ENCODE assay signal across 9 cellular contexts in the genomic region with DNA sequence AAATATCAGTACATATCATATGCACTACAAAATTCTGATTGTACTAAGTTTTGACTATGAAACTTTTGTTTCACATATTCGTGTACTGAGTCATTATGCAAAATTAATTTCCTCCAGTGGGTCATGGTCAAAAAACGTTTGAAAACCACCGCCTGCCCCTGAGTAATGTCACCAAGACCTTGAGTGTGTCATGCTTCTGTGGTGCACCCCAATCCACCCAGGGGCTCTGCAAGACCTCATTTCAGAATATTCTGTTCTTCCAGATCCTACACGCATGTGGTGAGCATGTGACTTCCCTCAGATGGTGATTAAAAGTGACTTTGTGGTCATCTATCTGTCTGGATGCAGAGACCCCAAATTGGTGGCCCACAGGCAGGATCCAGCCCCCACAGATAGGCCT. TPM values are rescaled to one million over a fixed set of nuclear protein-coding genes. Genes with fewer than 3 reads are reported as not detected.
DNase-seq lines count a peak whose midpoint lies in the region; ATAC-seq and TF ChIP-seq lines count a peak whose summit lies in the region.
"Had no signal": no experiment of that assay in that cellular context is flagged by ENCODE, and none has a peak within 500 bp of the region (broad histone marks: within the 10 kb centered on the region; RNA-seq: fewer than 3 reads in every experiment).

No MANE protein-coding gene starts in this region.

- H3K27ac ChIP-seq in left ventricle myocardium inferior (replicated peaks) = peak overlapping the region; percentile 90

- no peaks in the 10 kb centered on the region for H3K36me3 ChIP-seq in left ventricle myocardium inferior

- H3K36me3 Mint-ChIP-seq in stimulated activated naive CD8-positive, alpha-beta T cell treated with anti-CD3 and anti-CD28 coated beads, Interleukin-15, Interleukin-2, amounts not matched to agents 100 ng/mL and 50 ng/mL, for 24 hours (ENCODE audit: low read depth) = no peaks in the 10 kb centered on the region

- intact Hi-C loops in left ventricle myocardium inferior (cut with micrococcal nuclease) (no loop called here), left cardiac atrium (cut with DNase I) (no loop called here)

- ATAC-seq in left cardiac atrium (no peak), HG03159 (IDR thresholded peaks at IDR 0.05; ENCODE audit: unreplicated experiment) (peak; percentile 82), esophagus mucosa (no peak)

- H3K27me3 Mint-ChIP-seq in stimulated activated naive CD8-positive, alpha-beta T cell treated with anti-CD3 and anti-CD28 coated beads, Interleukin-15, Interleukin-2, amounts not matched to agents 100 ng/mL and 50 ng/mL, for 24 hours = peaks cover 11% of the 10 kb centered on the region

- peaks cover 79% of the 10 kb centered on the region for H3K4me1 ChIP-seq in left ventricle myocardium inferior

- H3K9me3 Mint-ChIP-seq in stimulated activated naive CD8-positive, alpha-beta T cell treated with anti-CD3 and anti-CD28 coated beads, Interleukin-15, Interleukin-2, amounts not matched to agents 100 ng/mL and 50 ng/mL, for 24 hours = no peaks in the 10 kb centered on the region

- H3K27me3 ChIP-seq in left ventricle myocardium inferior (ENCODE audit: low read depth) = no peaks in the 10 kb centered on the region

- H3K4me3 Mint-ChIP-seq in stimulated activated naive CD8-positive, alpha-beta T cell treated with anti-CD3 and anti-CD28 coated beads, Interleukin-15, Interleukin-2, amounts not matched to agents 100 ng/mL and 50 ng/mL, for 24 hours = no peak overlapping the region

- no peak for DNase-seq in left ventricle myocardium inferior
- no peak for DNase-seq in left cardiac atrium
- DNase-seq in astrocyte of the hippocampus (ENCODE audit: low read depth, low spot score) = peak; percentile 65
- no peak for DNase-seq in NCI-H2227 (lab: John Stamatoyannopoulos, UW; ENCODE audit: unreplicated experiment)
- no peak for DNase-seq in effector CD4-positive, alpha-beta T cell
- DNase-seq: activated CD4-positive, alpha-beta T cell treated with anti-CD3 and anti-CD28 coated beads for 1 hour had no signal

- peaks cover 8% of the 10 kb centered on the region for H3K4me1 Mint-ChIP-seq in stimulated activated naive CD8-positive, alpha-beta T cell treated with anti-CD3 and anti-CD28 coated beads, Interleukin-15, Interleukin-2, amounts not matched to agents 100 ng/mL and 50 ng/mL, for 24 hours (ENCODE audit: low read depth)

- TF ChIP-seq CTCF in left ventricle myocardium inferior (IDR thresholded peaks at IDR 0.05; ENCODE audit: borderline replicate concordance) = no peak

- H3K9me3 ChIP-seq in left ventricle myocardium inferior (replicated peaks) = no peaks in the 10 kb centered on the region

- no peak overlapping the region for H3K4me3 ChIP-seq in left ventricle myocardium inferior

- peak overlapping the region; percentile 89 for H3K27ac Mint-ChIP-seq in stimulated activated naive CD8-positive, alpha-beta T cell treated with anti-CD3 and anti-CD28 coated beads, Interleukin-15, Interleukin-2, amounts not matched to agents 100 ng/mL and 50 ng/mL, for 24 hours

RNA-seq across cellular contexts. Expression of gene ABLIM3, which starts 31.0 kb away (rescaled TPM):
- total RNA-seq in left ventricle myocardium inferior = 122 TPM
- total RNA-seq in left cardiac atrium = 100 to 1,000 TPM; 106 to 129 TPM
- total RNA-seq in esophagus mucosa = 22.4 TPM
